18 cellular contexts compared by ENCODE assay signal in the genomic region with DNA sequence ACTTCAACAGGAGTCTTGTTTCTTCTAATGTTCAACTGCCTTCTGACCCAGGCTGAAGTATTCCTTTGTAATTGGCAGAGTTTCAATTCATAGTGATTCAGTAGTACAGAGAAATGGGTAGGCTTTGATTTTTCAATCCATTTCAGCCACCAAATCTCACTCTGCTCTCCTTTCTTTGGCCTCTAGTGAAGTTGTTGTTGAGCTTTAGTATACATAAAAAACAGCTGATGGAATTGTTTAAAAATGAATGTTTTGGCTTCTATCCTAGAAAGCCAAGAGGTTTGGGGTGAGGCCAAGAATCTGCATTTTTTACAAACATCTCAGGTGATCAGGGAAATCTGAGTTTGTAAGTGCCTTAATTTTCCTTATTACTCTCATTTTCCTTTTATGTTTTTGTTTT.
A peak's percentile ranks its signal among the peaks of the same experiment; 100 is the strongest.
DNase-seq lines count a peak whose midpoint lies in the region; ATAC-seq and TF ChIP-seq lines count a peak whose summit lies in the region.
"Had no signal": no experiment of that assay in that cellular context is flagged by ENCODE, and none has a peak within 500 bp of the region (broad histone marks: within the 10 kb centered on the region; RNA-seq: fewer than 3 reads in every experiment).

No MANE protein-coding gene starts in this region.

- no peak overlapping the region for H3K9ac ChIP-seq in stomach smooth muscle (ENCODE audit: low read length in 2 of 2)

- no peaks in the 10 kb centered on the region for H3K4me1 Mint-ChIP-seq in activated naive CD4-positive, alpha-beta T cell treated with anti-CD3 and anti-CD28 coated beads, Interleukin-2, amount 10 ng/mL, durations not matched to agents 7 days and 5 days
- H3K4me1 Mint-ChIP-seq: activated CD4-positive, alpha-beta T cell treated with anti-CD3 and anti-CD28 coated beads for 36 hours; naive B cell; stimulated activated naive B cell treated with anti-CD40 and anti-IgM and Interleukin-4, amounts not matched to agents 10 μg/mL and 1 μg/mL and 100 μg/mL, for 72 hours had no signal

- no peak for TF ChIP-seq POLR2A in esophagus muscularis mucosa (IDR thresholded peaks at IDR 0.05; ENCODE audit: low read depth)

- DNase-seq in DMS79 treated with DMSO at 0.1 percent for 48 hours (lab: John Stamatoyannopoulos, UW) (peak; percentile 8), DMS79 (lab: John Stamatoyannopoulos, UW) (no peak), esophagus muscularis mucosa (ENCODE audit: extremely low spot score) (peak; percentile 62)
- no peak for DNase-seq in activated CD4-positive, alpha-beta T cell treated with anti-CD3 and anti-CD28 coated beads, Interleukin-2, amount 50 U/mL, for 4 hours
- DNase-seq in activated naive CD4-positive, alpha-beta T cell treated with anti-CD3 and anti-CD28 coated beads, Interleukin-2, amount 10 ng/mL, durations not matched to agents 7 days and 5 days, result no peak
- DNase-seq: activated CD4-positive, alpha-beta T cell treated with anti-CD3 and anti-CD28 coated beads for 36 hours; activated CD8-positive, alpha-beta memory T cell treated with anti-CD3 and anti-CD28 coated beads, Interleukin-2, amount 50 U/mL, for 4 hours; naive B cell; stimulated activated CD4-positive, alpha-beta T cell treated with anti-CD3 and anti-CD28 coated beads, Interleukin-12 subunit alpha, Interleukin-12 subunit beta, amount 100 ng/mL, for 4 hours; stimulated activated naive B cell treated with anti-CD40 and anti-IgM and Interleukin-4, amounts not matched to agents 10 μg/mL and 1 μg/mL and 100 μg/mL, for 72 hours; T-helper 9 cell had no signal

- ATAC-seq in GM18502 (IDR thresholded peaks at IDR 0.05; ENCODE audit: poor library complexity, unreplicated experiment), result no peak
- ATAC-seq: activated CD4-positive, alpha-beta T cell treated with anti-CD3 and anti-CD28 coated beads for 36 hours; GM23338; stimulated activated naive B cell treated with anti-CD40 and anti-IgM and Interleukin-4, amounts not matched to agents 10 μg/mL and 1 μg/mL and 100 μg/mL, for 72 hours had no signal

- H3K27me3 Mint-ChIP-seq in activated naive CD4-positive, alpha-beta T cell treated with anti-CD3 and anti-CD28 coated beads, Interleukin-2, amount 10 ng/mL, durations not matched to agents 7 days and 5 days, result peaks cover 3% of the 10 kb centered on the region

- H3K9me3 Mint-ChIP-seq in activated naive CD4-positive, alpha-beta T cell treated with anti-CD3 and anti-CD28 coated beads, Interleukin-2, amount 10 ng/mL, durations not matched to agents 7 days and 5 days, result no peaks in the 10 kb centered on the region
- H3K9me3 Mint-ChIP-seq: GM23338 had no signal

- H3K9me3 ChIP-seq in esophagus muscularis mucosa (peaks cover 0 to 12% (median 0%) of the 10 kb centered on the region in 4 donors), stomach smooth muscle (ENCODE audit: control insufficient read depth in 2 of 2, low read length in 2 of 2) (peaks cover 0 to 7% of the 10 kb centered on the region in 2 donors)

- no peak overlapping the region for H3K4me3 ChIP-seq in esophagus muscularis mucosa
- H3K4me3 ChIP-seq in stomach smooth muscle (ENCODE audit: low read length in 2 of 2), result no peak overlapping the region
- H3K4me3 ChIP-seq: GM23338 had no signal

- H3K4me1 ChIP-seq in esophagus muscularis mucosa (peaks cover 18 to 42% (median 36%) of the 10 kb centered on the region in 4 donors), stomach smooth muscle (ENCODE audit: control insufficient read depth, insufficient read depth, low read length) (peaks cover 15% of the 10 kb centered on the region)

- H3K27me3 ChIP-seq in esophagus muscularis mucosa, result no peaks in the 10 kb centered on the region
- no peaks in the 10 kb centered on the region for H3K27me3 ChIP-seq in stomach smooth muscle (ENCODE audit: control insufficient read depth in 1 of 2, insufficient read depth in 2 of 2, low read length in 2 of 2)

- no peak overlapping the region for H3K27ac Mint-ChIP-seq in activated naive CD4-positive, alpha-beta T cell treated with anti-CD3 and anti-CD28 coated beads, Interleukin-2, amount 10 ng/mL, durations not matched to agents 7 days and 5 days
- H3K27ac Mint-ChIP-seq: activated CD4-positive, alpha-beta T cell treated with anti-CD3 and anti-CD28 coated beads for 36 hours; CD14-positive monocyte; GM23338; progenitor cell of endocrine pancreas; stimulated activated naive B cell treated with anti-CD40 and anti-IgM and Interleukin-4, amounts not matched to agents 10 μg/mL and 1 μg/mL and 100 μg/mL, for 72 hours had no signal

- H3K36me3 ChIP-seq in esophagus muscularis mucosa (no peaks in the 10 kb centered on the region), stomach smooth muscle (ENCODE audit: control insufficient read depth in 2 of 2, insufficient read depth in 2 of 2, low read length in 2 of 2) (no peaks in the 10 kb centered on the region)

- CTCF ChIA-PET in activated naive CD4-positive, alpha-beta T cell treated with anti-CD3 and anti-CD28 coated beads, Interleukin-2, amount 10 ng/mL, durations not matched to agents 7 days and 5 days (lab: Charles Lee), result no interaction called here

- no peak overlapping the region for H3K4me3 Mint-ChIP-seq in activated naive CD4-positive, alpha-beta T cell treated with anti-CD3 and anti-CD28 coated beads, Interleukin-2, amount 10 ng/mL, durations not matched to agents 7 days and 5 days
- H3K4me3 Mint-ChIP-seq: activated CD4-positive, alpha-beta T cell treated with anti-CD3 and anti-CD28 coated beads for 36 hours; brain; CD14-positive monocyte; GM23338; naive B cell; stimulated activated naive B cell treated with anti-CD40 and anti-IgM and Interleukin-4, amounts not matched to agents 10 μg/mL and 1 μg/mL and 100 μg/mL, for 72 hours had no signal

- TF ChIP-seq CTCF in VCaP (conservative IDR thresholded peaks at IDR 0.05) (no peak), esophagus muscularis mucosa (IDR thresholded peaks at IDR 0.05) (no peak)

- intact Hi-C loops in esophagus muscularis mucosa (cut with DNase I), result no loop called here

- H3K27ac ChIP-seq in VCaP (peak overlapping the region; percentile 87), esophagus muscularis mucosa (replicated peaks in 1 of 4) (peak overlapping the region; percentile 58 to 64 (median 60)), stomach smooth muscle (ENCODE audit: low read length) (peak overlapping the region; percentile 66)

- no peak for TF ChIP-seq EP300 in esophagus muscularis mucosa (IDR thresholded peaks at IDR 0.05)

- no peaks in the 10 kb centered on the region for H3K36me3 Mint-ChIP-seq in activated naive CD4-positive, alpha-beta T cell treated with anti-CD3 and anti-CD28 coated beads, Interleukin-2, amount 10 ng/mL, durations not matched to agents 7 days and 5 days
- H3K36me3 Mint-ChIP-seq: brain; CD14-positive monocyte; stimulated activated naive B cell treated with anti-CD40 and anti-IgM and Interleukin-4, amounts not matched to agents 10 μg/mL and 1 μg/mL and 100 μg/mL, for 72 hours had no signal

Comparison
In these comparisons a context has a peak if more than half of its experiments do, and no peak if none do; other contexts are left out.
1. DNase-seq: peak in DMS79 treated with DMSO at 0.1 percent for 48 hours (single experiment) and esophagus muscularis mucosa (single experiment); none in DMS79 (single experiment), activated CD4-positive, alpha-beta T cell treated with anti-CD3 and anti-CD28 coated beads, Interleukin-2, amount 50 U/mL, for 4 hours (0 of 2) and activated naive CD4-positive, alpha-beta T cell treated with anti-CD3 and anti-CD28 coated beads, Interleukin-2, amount 10 ng/mL, durations not matched to agents 7 days and 5 days (single experiment).
2. Peak in every context shown above with its lines, with median percentiles within 50 percentile points of each other: H3K27ac ChIP-seq.